9 cellular contexts compared by ENCODE assay signal in genomic region chr16:85524630-85525463, GRCh38.
A peak's percentile ranks its signal among the peaks of the same experiment; 100 is the strongest.
DNase-seq lines count a peak whose midpoint lies in the region; ATAC-seq and TF ChIP-seq lines count a peak whose summit lies in the region.
"Had no signal": no experiment of that assay in that cellular context is flagged by ENCODE, and none has a peak within 500 bp of the region (broad histone marks: within the 10 kb centered on the region; RNA-seq: fewer than 3 reads in every experiment).

No MANE protein-coding gene starts in this region.

- H3K27me3 ChIP-seq in HUES6 (ENCODE audit: control insufficient read depth, insufficient read depth, low read length) (no peaks in the 10 kb centered on the region), foreskin keratinocyte (peaks cover 9% of the 10 kb centered on the region), spleen (replicated peaks in 1 of 7) (peaks cover 0 to 14% (median 0%) of the 10 kb centered on the region in 7 donors)

- peak overlapping the region; percentile 65 for H3K27ac ChIP-seq in HUES6 (ENCODE audit: low read depth, low read length)
- no peak overlapping the region for H3K27ac ChIP-seq in foreskin keratinocyte
- peak overlapping the region in 3 of 8 donors; percentile 27 to 46 (median 30) for H3K27ac ChIP-seq in spleen

- WGBS in spleen, 5 donors, result 47 to 74% (median 60%) methylated on average over 8 to 30 of the region's 30 CpGs

- H3K4me1 ChIP-seq in HUES6 (ENCODE audit: control insufficient read depth, insufficient read depth, low read length), result peaks cover 38% of the 10 kb centered on the region
- H3K4me1 ChIP-seq in foreskin keratinocyte, result peaks cover 16% of the 10 kb centered on the region
- peaks cover 0 to 50% (median 24%) of the 10 kb centered on the region in 6 donors for H3K4me1 ChIP-seq in spleen
- H3K4me1 ChIP-seq: HAP-1 had no signal

- H3K4me3 ChIP-seq in HUES6 (ENCODE audit: low read depth, low read length) (no peak overlapping the region), spleen (peak overlapping the region in 1 of 8 donors; percentile 22)
- H3K4me3 ChIP-seq: HAP-1 had no signal

- H3K36me3 ChIP-seq in HUES6 (ENCODE audit: control insufficient read depth, insufficient read depth, low read length) (no peaks in the 10 kb centered on the region), spleen (no peaks in the 10 kb centered on the region)
- H3K36me3 ChIP-seq: HAP-1 had no signal

- intact Hi-C loops in spleen (cut with DNase I; ENCODE audit: low total_unique reads), result no loop called here

- H3K9ac ChIP-seq in HUES6 (ENCODE audit: low read length), result peak overlapping the region; percentile 56

- H3K9me3 ChIP-seq in HUES6 (ENCODE audit: control insufficient read depth, insufficient read depth, low read depth, low read length) (no peaks in the 10 kb centered on the region), spleen (no peaks in the 10 kb centered on the region)
- H3K9me3 ChIP-seq: HAP-1 had no signal

- DNase-seq in OCI-M1 (lab: John Stamatoyannopoulos, UW) (peak; percentile 1), foreskin keratinocyte (peak; percentile 45 to 69), spleen (peak; percentile 91), RKO (ENCODE audit: low spot score) (no peak), dedifferentiated amniotic fluid mesenchymal stem cell (ENCODE audit: extremely low spot score) (no peak), omental fat pad (ENCODE audit: low spot score) (no peak)
- DNase-seq in activated naive CD4-positive, alpha-beta T cell treated with anti-CD3 and anti-CD28 coated beads, Interleukin-2, amount 50 U/mL, for 16 hours, result no peak

- TF ChIP-seq CTCF in foreskin keratinocyte (conservative IDR thresholded peaks at IDR 0.05) (no peak), spleen (IDR thresholded peaks at IDR 0.05 in 8 of 11, conservative IDR thresholded peaks at IDR 0.05 in 3 of 11) (no peak), omental fat pad (IDR thresholded peaks at IDR 0.05) (no peak)

- ATAC-seq in foreskin keratinocyte (peak; percentile 47), omental fat pad (ENCODE audit: low FRiP score) (no peak)

- no peak for TF ChIP-seq POLR2A in spleen (IDR thresholded peaks at IDR 0.05)

Comparison
In these comparisons a context has a peak if more than half of its experiments do, and no peak if none do; other contexts are left out.
1. DNase-seq: peak in OCI-M1 (single experiment), foreskin keratinocyte (2 of 2) and spleen (single experiment); none in activated naive CD4-positive, alpha-beta T cell treated with anti-CD3 and anti-CD28 coated beads, Interleukin-2, amount 50 U/mL, for 16 hours (single experiment), RKO (single experiment), dedifferentiated amniotic fluid mesenchymal stem cell (single experiment) and omental fat pad (single experiment).